In the genomic region with DNA sequence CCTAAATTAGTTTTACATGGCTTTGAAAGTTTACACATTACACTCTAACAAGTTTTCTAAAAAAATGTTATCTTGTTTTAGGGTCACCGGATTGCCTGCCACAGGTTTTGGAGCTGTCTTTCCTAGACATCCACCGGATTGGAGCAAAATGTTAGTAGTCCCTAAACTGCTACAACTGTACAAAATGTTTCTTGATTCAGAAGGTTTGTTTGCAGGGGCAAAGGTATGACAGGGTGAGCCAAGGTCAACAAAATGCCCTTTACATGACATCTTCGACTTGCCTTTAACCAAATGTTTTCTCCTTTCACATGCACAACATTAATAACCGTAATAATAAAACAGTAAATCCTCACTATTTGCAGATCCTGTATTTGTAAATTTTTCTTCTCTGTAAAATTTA, we compare ENCODE assay signal across 29 cellular contexts. TPM values are rescaled to one million over a fixed set of nuclear protein-coding genes. Genes with fewer than 3 reads are reported as not detected.
DNase-seq lines count a peak whose midpoint lies in the region; ATAC-seq, FAIRE-seq and TF ChIP-seq lines count a peak whose summit lies in the region.
"Had no signal": no experiment of that assay in that cellular context is flagged by ENCODE, and none has a peak within 500 bp of the region (broad histone marks: within the 10 kb centered on the region; RNA-seq: fewer than 3 reads in every experiment).

No MANE protein-coding gene starts in this region.

- H3K9me3 ChIP-seq in IMR-90 (ENCODE audit: control insufficient read depth, insufficient read depth, low read length) = no peaks in the 10 kb centered on the region
- no peaks in the 10 kb centered on the region for H3K9me3 ChIP-seq in RWPE2 (ENCODE audit: severe bottlenecking)
- H3K9me3 ChIP-seq in pancreas = no peaks in the 10 kb centered on the region
- H3K9me3 ChIP-seq: BE2C had no signal

- no TSS peak for BruUV-seq in IMR-90 (replicated peaks; lab: Mats Ljungman, UMichigan)

- H3K4me1 ChIP-seq in IMR-90 (ENCODE audit: control insufficient read depth, insufficient read depth, low read length) (no peaks in the 10 kb centered on the region), RWPE2 (ENCODE audit: insufficient read depth, poor library complexity, severe bottlenecking) (peaks cover 19% of the 10 kb centered on the region), pancreas (no peaks in the 10 kb centered on the region)
- H3K4me1 ChIP-seq: BE2C, BLaER1 had no signal

- no peak overlapping the region; the same call in 1 of the 2 replicates for H3K18ac ChIP-seq in IMR-90 (ENCODE audit: low read depth, low read length)

- H3K27me3 ChIP-seq in IMR-90 (ENCODE audit: control insufficient read depth, insufficient read depth, low read length) (no peaks in the 10 kb centered on the region), RWPE2 (ENCODE audit: insufficient read depth, poor library complexity, severe bottlenecking) (no peaks in the 10 kb centered on the region), pancreas (no peaks in the 10 kb centered on the region)
- H3K27me3 ChIP-seq: BE2C, BLaER1 had no signal

- H4K20me1 ChIP-seq in IMR-90 (ENCODE audit: insufficient read depth, low read length) = no peaks in the 10 kb centered on the region
- H4K20me1 ChIP-seq: BLaER1 had no signal

- H3K36me3 ChIP-seq in IMR-90 (ENCODE audit: control insufficient read depth, insufficient read depth, low read length) = no peaks in the 10 kb centered on the region
- no peaks in the 10 kb centered on the region for H3K36me3 ChIP-seq in RWPE2 (ENCODE audit: low read depth)
- H3K36me3 ChIP-seq in pancreas = no peaks in the 10 kb centered on the region
- H3K36me3 ChIP-seq: BE2C, BLaER1 had no signal

- no peak for TF ChIP-seq RAD21 in IMR-90 (IDR thresholded peaks at IDR 0.05; ENCODE audit: low read length)

- H3K14ac ChIP-seq in IMR-90 (replicated peaks; ENCODE audit: low read depth, low read length) = no peak overlapping the region

- POLR2A ChIA-PET in IMR-90 (lab: Charles Lee; ENCODE audit: unreplicated experiment) = no interaction called here

- H3K27ac ChIP-seq in IMR-90 (ENCODE audit: insufficient read depth, low read length) = no peak overlapping the region
- H3K27ac ChIP-seq in RWPE2 (ENCODE audit: poor library complexity, severe bottlenecking) = peak overlapping the region; percentile 76
- no peak overlapping the region for H3K27ac ChIP-seq in pancreas
- H3K27ac ChIP-seq: BLaER1 had no signal

- TF ChIP-seq CTCF in IMR-90 (conservative IDR thresholded peaks at IDR 0.05; ENCODE audit: low read depth, low read length) (no peak), RWPE2 (IDR thresholded peaks at IDR 0.05; ENCODE audit: poor library complexity, severe bottlenecking) (no peak), pancreas (IDR thresholded peaks at IDR 0.05) (no peak)

- TF ChIP-seq POLR2A in IMR-90 (IDR thresholded peaks at IDR 0.05; ENCODE audit: low read depth, low read length) = no peak

- WGBS in IMR-90 (ENCODE audit: extremely low coverage in 2 of 2, insufficient read length in 1 of 2), 2 experiments = 100% methylated on average over 1 of the region's 4 CpGs; no CpG with 5 or more reads in 1 of the 2 experiments
- WGBS in pancreas, 2 donors = 55 to 68% methylated on average over 4 of the region's 4 CpGs

- no peak overlapping the region for H3K9ac ChIP-seq in IMR-90 (ENCODE audit: low read depth, low read length)
- H3K9ac ChIP-seq: BLaER1 had no signal

- H2AK5ac ChIP-seq in IMR-90 (ENCODE audit: low read depth, low read length) = no peak overlapping the region

- no peak overlapping the region for H3K4me2 ChIP-seq in IMR-90 (ENCODE audit: low read depth, low read length)
- H3K4me2 ChIP-seq: BLaER1 had no signal

- H3K23ac ChIP-seq in IMR-90 (ENCODE audit: low read depth, low read length) = no peak overlapping the region

- H3K4me3 ChIP-seq in IMR-90 (ENCODE audit: insufficient read depth, low read depth, low read length) (no peak overlapping the region), RWPE2 (ENCODE audit: severe bottlenecking) (no peak overlapping the region), pancreas (no peak overlapping the region)
- H3K4me3 ChIP-seq: BLaER1, GM12878 had no signal

- H2BK120ac ChIP-seq in IMR-90 (ENCODE audit: low read depth, low read length) = peak overlapping the region; percentile 37; the same call in 1 of the 2 replicates

- peak overlapping the region; percentile 20; the same call in 1 of the 3 replicates for H2BK15ac ChIP-seq in IMR-90 (ENCODE audit: low read depth, low read length)

- no peak overlapping the region for H2BK5ac ChIP-seq in IMR-90 (ENCODE audit: low read depth, low read length, poor library complexity, severe bottlenecking)

- ATAC-seq in IMR-90 (ENCODE audit: low read depth) (no peak), RWPE2 (ENCODE audit: low read depth) (no peak), left lobe of liver (peak; percentile 96), pancreas (no peak)
- ATAC-seq: GM12878 had no signal

- H3K4ac ChIP-seq in IMR-90 (ENCODE audit: low read depth, low read length) = no peak overlapping the region

- in situ Hi-C loops in IMR-90 (cut with MboI; ENCODE audit: low sequenced_read_pairs) = loop anchor here (10.0 kb wide), 1 partner anchor 63 kb away; no protein-coding TSS in a partner anchor

- no peak overlapping the region for H4K91ac ChIP-seq in IMR-90 (ENCODE audit: insufficient read depth, low read depth, low read length)

- no peak overlapping the region for H2BK20ac ChIP-seq in IMR-90 (ENCODE audit: low read depth, low read length)

- CTCF ChIA-PET in IMR-90 (lab: Yijun Ruan, JAX) = interaction anchor here (0.6 kb wide), 1 partner anchor 62 kb away, joined by 3 read pairs; no protein-coding TSS in a partner anchor

- H2AFZ ChIP-seq in IMR-90 (replicated peaks; ENCODE audit: low read length, poor library complexity) = no peak overlapping the region

- H3K9me1 ChIP-seq in IMR-90 (ENCODE audit: insufficient read depth, low read length) = no peaks in the 10 kb centered on the region

- H3K56ac ChIP-seq in IMR-90 (ENCODE audit: extremely low read depth, insufficient read depth, low read length) = no peak overlapping the region

- DNase-seq in IMR-90 (no peak), RWPE2 (ENCODE audit: low spot score) (no peak), left lobe of liver (ENCODE audit: low spot score) (peak; percentile 48), germinal center (ENCODE audit: low spot score) (no peak), islet precursor cell (no peak), pancreas (no peak)
- DNase-seq: 8988T; ACHN; BE2C; C1 segment of cervical spinal cord; CD4-positive, alpha-beta memory T cell; CD4-positive, CD25-positive, alpha-beta regulatory T cell; CD8-positive, alpha-beta memory T cell; COR-L47; DMS 273 treated with DMSO at 0.1 percent for 48 hours; DMS153; DMS53; DMS79; DND-41; GDM1 had no signal

- H4K8ac ChIP-seq in IMR-90 (ENCODE audit: low read depth in 2 of 2, low read length in 2 of 2) = no peak overlapping the region

- H2AK9ac ChIP-seq in IMR-90 (replicated peaks; ENCODE audit: low read depth, low read length, poor library complexity) = no peak overlapping the region

- dilution Hi-C loops in IMR-90 (cut with HindIII; ENCODE audit: low sequenced_read_pairs, unreplicated experiment) = no loop called here

- intact Hi-C loops in IMR-90 (cut with micrococcal nuclease) (no loop called here), pancreas (cut with DNase I) (no loop called here)

- no peaks in the 10 kb centered on the region for H3K79me1 ChIP-seq in IMR-90 (ENCODE audit: low read depth in 1 of 2, low read length in 2 of 2)

- no peak overlapping the region for H4K5ac ChIP-seq in IMR-90 (ENCODE audit: low read depth, low read length)

- FAIRE-seq in pancreas (lab: Jason Lieb, UNC) = no peak
- FAIRE-seq: A204.1, GM12878, GM12892, GM19239 had no signal

TF ChIP-seq in IMR-90, 13 proteins besides CTCF, POLR2A, EP300 and RAD21:
- TF ChIP-seq CEBPB (IDR thresholded peaks at IDR 0.05; ENCODE audit: low read depth, low read length) = no peak
- no peak for TF ChIP-seq FOS (IDR thresholded peaks at IDR 0.05; ENCODE audit: low read depth, low read length)
- no peak for TF ChIP-seq MAFK (IDR thresholded peaks at IDR 0.05; ENCODE audit: low read depth, low read length)
- TF ChIP-seq SMC3 (IDR thresholded peaks at IDR 0.05; ENCODE audit: low read depth, low read length) = no peak
- no peak for TF ChIP-seq RFX5 (IDR thresholded peaks at IDR 0.05; ENCODE audit: low read depth, low read length)
- TF ChIP-seq BHLHE40 (IDR thresholded peaks at IDR 0.05; ENCODE audit: low read depth, low read length) = no peak
- TF ChIP-seq, protein P1, sequence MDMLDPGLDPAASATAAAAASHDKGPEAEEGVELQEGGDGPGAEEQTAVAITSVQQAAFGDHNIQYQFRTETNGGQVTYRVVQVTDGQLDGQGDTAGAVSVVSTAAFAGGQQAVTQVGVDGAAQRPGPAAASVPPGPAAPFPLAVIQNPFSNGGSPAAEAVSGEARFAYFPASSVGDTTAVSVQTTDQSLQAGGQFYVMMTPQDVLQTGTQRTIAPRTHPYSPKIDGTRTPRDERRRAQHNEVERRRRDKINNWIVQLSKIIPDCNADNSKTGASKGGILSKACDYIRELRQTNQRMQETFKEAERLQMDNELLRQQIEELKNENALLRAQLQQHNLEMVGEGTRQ (IDR thresholded peaks at IDR 0.05; ENCODE audit: low read depth, low read length) = no peak

RNA-seq across cellular contexts. Expression of a gene that starts 37.2 kb away (rescaled TPM):
- total RNA-seq in IMR-90 (2012; rRNA removed) = not detected in 2 replicates
- polyA plus RNA-seq in IMR-90 (2012; rRNA removed) = not detected in 2 replicates
- not detected in 2 replicates for polyA plus RNA-seq in IMR-90 (2012; cell fraction: cytosol; rRNA removed)
- polyA plus RNA-seq in IMR-90 (2012; cell fraction: nucleus; rRNA removed; ENCODE audit: low replicate concordance) = not detected in 2 replicates
- not detected for total RNA-seq in left lobe of liver
- 1 to 10 TPM in 1 of 6 donors, under 1 TPM in 2, not detected in 3; 0.20 to 2.3 (median 0.78) TPM for total RNA-seq in pancreas
- polyA plus RNA-seq in pancreas = 1 to 10 TPM in 1 of 2 donors, under 1 TPM in 1; 0.34 to 3.1 TPM
- total RNA-seq: CD4-positive, alpha-beta memory T cell; CD4-positive, CD25-positive, alpha-beta regulatory T cell; Daoy; G401; GM12878 had no signal
- polyA plus RNA-seq: AG04450; CD14-positive monocyte; CD4-positive, alpha-beta memory T cell; CD8-positive, alpha-beta memory T cell; GM12878 had no signal
